ENCODE assay signal across 8 cellular contexts in genomic region chr14:50714452-50715073, GRCh38. TPM values are rescaled to one million over a fixed set of nuclear protein-coding genes. Genes with fewer than 3 reads are reported as not detected.
DNase-seq lines count a peak whose midpoint lies in the region; ATAC-seq and TF ChIP-seq lines count a peak whose summit lies in the region.

No MANE protein-coding gene starts in this region.

- no peak overlapping the region for H3K4me3 ChIP-seq in heart left ventricle
- no peak overlapping the region for H3K4me3 ChIP-seq in right cardiac atrium (ENCODE audit: low read length)

- DNase-seq in heart left ventricle, result peak in 1 of 5 donors; percentile 16
- no peak for DNase-seq in right cardiac atrium
- peak; percentile 30 for DNase-seq in HuH-7 (ENCODE audit: low spot score)
- DNase-seq in iPS-NIHi11 (ENCODE audit: low spot score), result peak; percentile 59
- DNase-seq in dedifferentiated amniotic fluid mesenchymal stem cell (ENCODE audit: extremely low spot score), result no peak
- DNase-seq in omental fat pad (ENCODE audit: low spot score), result no peak

- H3K9me3 ChIP-seq in heart left ventricle (no peaks in the 10 kb centered on the region), right cardiac atrium (ENCODE audit: control insufficient read depth, low read length) (no peaks in the 10 kb centered on the region)

- intact Hi-C loops in heart left ventricle (cut with DNase I), result loop anchor here (1.0 to 10.0 kb wide), 9 partner anchors 90 to 117 kb away; no protein-coding TSS in a partner anchor
- intact Hi-C loops in right cardiac atrium (cut with DNase I), result loop anchor here in 2 of 4 donors (10.0 kb wide), 2 partner anchors 100 to 110 kb away; no protein-coding TSS in a partner anchor

- TF ChIP-seq CTCF in heart left ventricle (IDR thresholded peaks at IDR 0.05) (peak; percentile 39 to 79 (median 60)), VCaP (conservative IDR thresholded peaks at IDR 0.05) (peak; percentile 71), omental fat pad (IDR thresholded peaks at IDR 0.05) (no peak)

- peaks cover 0 to 3% (median 0%) of the 10 kb centered on the region in 9 donors for H3K36me3 ChIP-seq in heart left ventricle

- no peak overlapping the region for H3K27ac ChIP-seq in heart left ventricle
- H3K27ac ChIP-seq in right cardiac atrium (ENCODE audit: low read length), result no peak overlapping the region
- no peak overlapping the region for H3K27ac ChIP-seq in VCaP

- no peak for TF ChIP-seq POLR2A in heart left ventricle (IDR thresholded peaks at IDR 0.05)

- H3K27me3 ChIP-seq in heart left ventricle (no peaks in the 10 kb centered on the region), right cardiac atrium (ENCODE audit: control insufficient read depth, insufficient read depth) (no peaks in the 10 kb centered on the region)

- ATAC-seq in heart left ventricle, result peak in 3 of 4 donors; percentile 28 to 77 (median 69)
- ATAC-seq in right cardiac atrium, result no peak
- ATAC-seq in GM19351 (IDR thresholded peaks at IDR 0.05; ENCODE audit: unreplicated experiment), result no peak
- no peak for ATAC-seq in omental fat pad (ENCODE audit: low FRiP score)

- no peaks in the 10 kb centered on the region for H3K4me1 ChIP-seq in heart left ventricle
- no peaks in the 10 kb centered on the region for H3K4me1 ChIP-seq in right cardiac atrium (ENCODE audit: control insufficient read depth, insufficient read depth, low read length)

- WGBS in heart left ventricle, 4 donors, result 64 to 73% (median 67%) methylated on average over 2 of the region's 2 CpGs
- 68% methylated on average over 2 of the region's 2 CpGs for WGBS in right cardiac atrium

RNA-seq across cellular contexts. Expression of gene SAV1, which starts 46.5 kb away (rescaled TPM):
- total RNA-seq in heart left ventricle (10 to 100 TPM; 22.0 to 35.3 (median 25.4) TPM), right cardiac atrium (10 to 100 TPM; 28.0 to 31.2 (median 29.2) TPM), omental fat pad (10 to 100 TPM; 37.7 to 49.7 (median 40.0) TPM)
- polyA plus RNA-seq in heart left ventricle (10 to 100 TPM; 15.2 to 19.0 TPM), right cardiac atrium (20.3 TPM)

Comparison
In these comparisons a context has a peak if more than half of its experiments do, and no peak if none do; other contexts are left out.
1. ATAC-seq: peak in heart left ventricle (3 of 4); none in right cardiac atrium (0 of 2), GM19351 (single experiment) and omental fat pad (single experiment).
2. DNase-seq: peak in HuH-7 (single experiment) and iPS-NIHi11 (single experiment); none in right cardiac atrium (0 of 3), dedifferentiated amniotic fluid mesenchymal stem cell (single experiment) and omental fat pad (single experiment).
3. CTCF ChIP-seq: peak in heart left ventricle (12 of 12) and VCaP (single experiment); none in omental fat pad (0 of 3).